ENCODE assay signal across 13 cellular contexts in genomic region chr22:25898707-25899365, GRCh38.
A peak's percentile ranks its signal among the peaks of the same experiment; 100 is the strongest.
DNase-seq lines count a peak whose midpoint lies in the region; ATAC-seq, FAIRE-seq and TF ChIP-seq lines count a peak whose summit lies in the region.
"Had no signal": no experiment of that assay in that cellular context is flagged by ENCODE, and none has a peak within 500 bp of the region (broad histone marks: within the 10 kb centered on the region; RNA-seq: fewer than 3 reads in every experiment).

No MANE protein-coding gene starts in this region.

- POLR2A ChIA-PET in H1 (lab: Charles Lee; ENCODE audit: partially characterized antibody) = no interaction called here

- H4K91ac ChIP-seq in H1 (replicated peaks; ENCODE audit: insufficient read length, low read length) = no peak overlapping the region
- H4K91ac ChIP-seq in mesenchymal stem cell (ENCODE audit: low read length) = no peak overlapping the region

- peaks cover 0 to 15% (median 0%) of the 10 kb centered on the region in 9 donors for H3K4me1 ChIP-seq in heart right ventricle
- no peaks in the 10 kb centered on the region for H3K4me1 ChIP-seq in Loucy (ENCODE audit: insufficient read depth, low read length, poor library complexity, severe bottlenecking)
- H3K4me1 ChIP-seq in H1 (replicated peaks in 1 of 4; ENCODE audit: control insufficient read depth in 3 of 4, insufficient read depth in 4 of 4, low read length in 3 of 4) = 0 out of 7 replicates have a peak, but pooled peaks cover 0 to 4% (median 0%) of the 10 kb centered on the region in 4 experiments
- H3K4me1 ChIP-seq in mesenchymal stem cell (ENCODE audit: control insufficient read depth, insufficient read depth, low read depth, low read length) = no peaks in the 10 kb centered on the region
- H3K4me1 ChIP-seq in ovary (ENCODE audit: insufficient read depth) = no peaks in the 10 kb centered on the region
- H3K4me1 ChIP-seq: psoas muscle had no signal

- H3K23ac ChIP-seq in H1 (ENCODE audit: insufficient read length) (no peak overlapping the region), mesenchymal stem cell (ENCODE audit: low read length in 2 of 2) (no peak overlapping the region)

- H3K4ac ChIP-seq in H1 (replicated peaks; ENCODE audit: insufficient read length, low read depth, low read length) (no peak overlapping the region), mesenchymal stem cell (ENCODE audit: low read depth in 1 of 2, low read length in 2 of 2) (no peak overlapping the region)

- peaks cover under 1% of the 10 kb centered on the region; the same call in 1 of the 2 replicates for H3K23me2 ChIP-seq in H1 (ENCODE audit: low read depth, low read length)

- H3K18ac ChIP-seq in H1 (ENCODE audit: extremely low read depth, low read length) = no peak overlapping the region
- no peak overlapping the region for H3K18ac ChIP-seq in mesenchymal stem cell (ENCODE audit: low read depth in 1 of 2, low read length in 2 of 2)

- H3K56ac ChIP-seq in H1 (replicated peaks; ENCODE audit: insufficient read length, low read depth, low read length) = no peak overlapping the region

- H2BK12ac ChIP-seq in H1 (ENCODE audit: low read depth, low read length) (0 out of 2 replicates have a peak overlapping the region, but pooled peaks have one; percentile 60), mesenchymal stem cell (ENCODE audit: low read length in 2 of 2) (no peak overlapping the region)

- peak in 5 of 9 donors; percentile 15 to 23 (median 20) for TF ChIP-seq CTCF in heart right ventricle (IDR thresholded peaks at IDR 0.05)
- peak; percentile 66 for TF ChIP-seq CTCF in Loucy (conservative IDR thresholded peaks at IDR 0.05; ENCODE audit: low read length)
- TF ChIP-seq CTCF in H1 (IDR thresholded peaks at IDR 0.05; ENCODE audit: control extremely low read depth in 1 of 3, insufficient read depth in 1 of 3, low read depth in 1 of 3, low read length in 3 of 3) = peak; percentile 17 to 76 (median 67)
- TF ChIP-seq CTCF in ovary (IDR thresholded peaks at IDR 0.05) = no peak

- H3K79me2 ChIP-seq in Loucy (ENCODE audit: insufficient read depth, low read length) (no peaks in the 10 kb centered on the region), H1 (ENCODE audit: control insufficient read depth in 1 of 2, insufficient read depth in 2 of 2, low read length in 2 of 2) (no peaks in the 10 kb centered on the region)

- H2AK5ac ChIP-seq in H1 (ENCODE audit: low read depth, low read length) (no peak overlapping the region), mesenchymal stem cell (ENCODE audit: low read length, severe bottlenecking) (no peak overlapping the region)

- no peak for ATAC-seq in heart right ventricle
- no peak for ATAC-seq in Right ventricle myocardium inferior
- ATAC-seq: psoas muscle had no signal

- H3K79me1 ChIP-seq in H1 (ENCODE audit: low read depth, low read length) (no peaks in the 10 kb centered on the region), mesenchymal stem cell (replicated peaks; ENCODE audit: low read length, poor library complexity, severe bottlenecking) (no peaks in the 10 kb centered on the region)

- H2BK20ac ChIP-seq in H1 (ENCODE audit: low read length) = no peak overlapping the region

- H3K9ac ChIP-seq in Loucy (ENCODE audit: low read depth, low read length, poor library complexity, severe bottlenecking) = no peak overlapping the region
- H3K9ac ChIP-seq in H1 (replicated peaks in 1 of 4; ENCODE audit: extremely low read depth in 1 of 4, low read depth in 3 of 4, low read length in 3 of 4) = no peak overlapping the region
- H3K9ac ChIP-seq in mesenchymal stem cell (ENCODE audit: low read length) = no peak overlapping the region

- H4K8ac ChIP-seq in H1 (ENCODE audit: extremely low read depth, insufficient read depth, low read length) (no peak overlapping the region), mesenchymal stem cell (ENCODE audit: low read length) (no peak overlapping the region)

- CTCF ChIA-PET in H1 (lab: Charles Lee; ENCODE audit: partially characterized antibody) = interaction anchor here (0.6 to 1.2 kb wide), 9 partner anchors 14 to 449 kb away, joined by 3 to 6 read pairs (median 3); no protein-coding TSS in a partner anchor

- H3K9me3 ChIP-seq in heart right ventricle (no peaks in the 10 kb centered on the region), Loucy (ENCODE audit: insufficient read depth, low read depth, low read length) (no peaks in the 10 kb centered on the region), H1 (ENCODE audit: insufficient read depth in 2 of 2, low read depth in 1 of 2, low read length in 1 of 2) (no peaks in the 10 kb centered on the region), mesenchymal stem cell (ENCODE audit: control insufficient read depth, low read length) (no peaks in the 10 kb centered on the region), ovary (no peaks in the 10 kb centered on the region)
- H3K9me3 ChIP-seq: psoas muscle had no signal

- DNase-seq in heart right ventricle (no peak), Right ventricle myocardium inferior (ENCODE audit: missing footprints) (no peak), H1 (ENCODE audit: low read depth in 1 of 2, low spot score in 2 of 2) (peak; percentile 17 to 54), urothelium cell line (ENCODE audit: low spot score) (peak; percentile 70), mesenchymal stem cell (no peak), ovary (no peak), cerebellar nuclear complex (lab: John Stamatoyannopoulos, UW) (no peak)
- DNase-seq: CD8-positive, alpha-beta memory T cell; effector CD4-positive, alpha-beta T cell; islet precursor cell; NCI-H1436; psoas muscle had no signal

- H3K27me3 ChIP-seq in heart right ventricle (peaks cover 0 to 6% (median 0%) of the 10 kb centered on the region in 7 donors), Loucy (ENCODE audit: insufficient read depth, low read length, poor library complexity, severe bottlenecking) (no peaks in the 10 kb centered on the region), H1 (replicated peaks in 1 of 4; ENCODE audit: control insufficient read depth in 3 of 4, extremely low read depth in 1 of 4, insufficient read depth in 3 of 4, low read length in 3 of 4) (no peaks in the 10 kb centered on the region), mesenchymal stem cell (ENCODE audit: control insufficient read depth in 1 of 2, insufficient read depth in 1 of 2, low read length in 2 of 2) (peaks cover 0 to 6% of the 10 kb centered on the region in 2 experiments), ovary (no peaks in the 10 kb centered on the region)

- H2BK5ac ChIP-seq in H1 (ENCODE audit: low read depth, low read length) (no peak overlapping the region), mesenchymal stem cell (ENCODE audit: low read depth, low read length, poor library complexity, severe bottlenecking) (no peak overlapping the region)

- H2BK120ac ChIP-seq in H1 (replicated peaks; ENCODE audit: low read depth, low read length) = no peak overlapping the region
- no peak overlapping the region for H2BK120ac ChIP-seq in mesenchymal stem cell (ENCODE audit: low read depth, low read length)

- H2AFZ ChIP-seq in Loucy (ENCODE audit: low read length) (no peak overlapping the region), H1 (ENCODE audit: low read length) (no peak overlapping the region), mesenchymal stem cell (ENCODE audit: low read depth, low read length) (no peak overlapping the region)

- intact Hi-C loops in heart right ventricle (cut with DNase I) = no loop called here
- intact Hi-C loops in Right ventricle myocardium inferior (cut with DNase I) = no loop called here
- intact Hi-C loops in ovary (cut with DNase I) = no loop called here

- peak; percentile 51 to 66 for TF ChIP-seq RAD21 in H1 (IDR thresholded peaks at IDR 0.05 in 1 of 2, conservative IDR thresholded peaks at IDR 0.05 in 1 of 2; ENCODE audit: low read depth in 2 of 2, low read length in 2 of 2)

- no peaks in the 10 kb centered on the region for H3K9me2 ChIP-seq in Loucy (replicated peaks; ENCODE audit: low read depth, low read length)

- no peak for TF ChIP-seq POLR2A in H1 (IDR thresholded peaks at IDR 0.05; ENCODE audit: control extremely low read depth in 1 of 2, low read depth in 2 of 2, low read length in 2 of 2)
- no peak for TF ChIP-seq POLR2A in ovary (IDR thresholded peaks at IDR 0.05)

- H3K4me3 ChIP-seq in heart right ventricle = no peak overlapping the region
- no peak overlapping the region for H3K4me3 ChIP-seq in Loucy (ENCODE audit: low read length, poor library complexity, severe bottlenecking)
- H3K4me3 ChIP-seq in H1 (ENCODE audit: extremely low read depth in 1 of 4, insufficient read depth in 2 of 4, low read depth in 3 of 4, low read length in 4 of 4) = no peak overlapping the region
- H3K4me3 ChIP-seq in mesenchymal stem cell (ENCODE audit: insufficient read depth in 1 of 2, low read depth in 1 of 2, low read length in 2 of 2) = no peak overlapping the region
- no peak overlapping the region for H3K4me3 ChIP-seq in ovary
- H3K4me3 ChIP-seq: psoas muscle had no signal

- no peaks in the 10 kb centered on the region for H3F3A ChIP-seq in Loucy (ENCODE audit: low read depth)

- no peak overlapping the region for H3K4me2 ChIP-seq in Loucy (ENCODE audit: low read depth, low read length, poor library complexity, severe bottlenecking)
- H3K4me2 ChIP-seq in H1 (ENCODE audit: insufficient read depth in 1 of 2, low read depth in 2 of 2, low read length in 2 of 2) = no peak overlapping the region
- H3K4me2 ChIP-seq in mesenchymal stem cell (ENCODE audit: low read length, poor library complexity, severe bottlenecking) = no peak overlapping the region

- no peak for TF ChIP-seq EP300 in H1 (IDR thresholded peaks at IDR 0.05; ENCODE audit: borderline replicate concordance in 1 of 2, low read depth in 2 of 2, low read length in 2 of 2)
- TF ChIP-seq EP300 in ovary (IDR thresholded peaks at IDR 0.05) = no peak

- H4K5ac ChIP-seq in H1 (ENCODE audit: insufficient read length, low read depth, low read length) = no peak overlapping the region

- H3K27ac ChIP-seq in heart right ventricle = peak overlapping the region in 3 of 10 donors; percentile 19 to 39 (median 36)
- no peak overlapping the region for H3K27ac ChIP-seq in H1 (ENCODE audit: low read depth, low read length)
- H3K27ac ChIP-seq in mesenchymal stem cell (ENCODE audit: low read length, poor library complexity, severe bottlenecking) = no peak overlapping the region
- no peak overlapping the region for H3K27ac ChIP-seq in ovary
- H3K27ac ChIP-seq: psoas muscle had no signal

- no peak overlapping the region for H3K14ac ChIP-seq in H1 (ENCODE audit: insufficient read length)
- no peak overlapping the region for H3K14ac ChIP-seq in mesenchymal stem cell (ENCODE audit: low read length in 2 of 2)

- FAIRE-seq in H1 (lab: Jason Lieb, UNC) (peak; percentile 72), urothelium cell line (lab: Jason Lieb, UNC) (peak; percentile 98)

- H3K36me3 ChIP-seq in heart right ventricle = peaks cover 0 to 78% (median 0%) of the 10 kb centered on the region in 9 donors
- no peaks in the 10 kb centered on the region for H3K36me3 ChIP-seq in Loucy (ENCODE audit: insufficient read depth, low read length)
- H3K36me3 ChIP-seq in H1 (ENCODE audit: control insufficient read depth in 2 of 4, insufficient read depth in 4 of 4, low read length in 3 of 4) = no peaks in the 10 kb centered on the region
- no peaks in the 10 kb centered on the region for H3K36me3 ChIP-seq in mesenchymal stem cell (ENCODE audit: control insufficient read depth in 1 of 2, insufficient read depth in 2 of 2, low read depth in 1 of 2, low read length in 2 of 2)
- no peaks in the 10 kb centered on the region for H3K36me3 ChIP-seq in ovary

- H4K20me1 ChIP-seq in Loucy (ENCODE audit: insufficient read depth, low read length, poor library complexity, severe bottlenecking) (no peaks in the 10 kb centered on the region), H1 (replicated peaks in 1 of 2; ENCODE audit: control insufficient read depth in 1 of 2, insufficient read depth in 2 of 2, low read length in 2 of 2) (no peaks in the 10 kb centered on the region)

- 62 to 69% methylated on average over 11 of the region's 11 CpGs for WGBS in heart right ventricle, 2 donors
- WGBS in H1 (ENCODE audit: extremely low coverage in 1 of 2, insufficient coverage in 1 of 2, insufficient read length in 1 of 2, insufficient replicate concordance in 2 of 2, low coverage in 1 of 2, low lambda C conversion rate in 2 of 2, missing lambda C conversion rate in 1 of 2), 2 experiments = 61% methylated on average over 11 of the region's 11 CpGs; no CpG with 5 or more reads in 1 of the 2 experiments
- WGBS in mesenchymal stem cell = 58% methylated on average over 10 of the region's 11 CpGs
- WGBS in ovary, 3 donors = 63 to 66% (median 65%) methylated on average over 11 of the region's 11 CpGs

- H2BK15ac ChIP-seq in H1 (ENCODE audit: low read length) (no peak overlapping the region), mesenchymal stem cell (ENCODE audit: low read depth, poor library complexity, severe bottlenecking) (no peak overlapping the region)

Comparison
In these comparisons a context has a peak if more than half of its experiments do, and no peak if none do; other contexts are left out.
1. DNase-seq: peak in H1 (2 of 2) and urothelium cell line (single experiment); none in heart right ventricle (0 of 2), Right ventricle myocardium inferior (single experiment), mesenchymal stem cell (single experiment), ovary (0 of 5) and cerebellar nuclear complex (0 of 2).
2. CTCF ChIP-seq: peak in heart right ventricle (5 of 9), Loucy (single experiment) and H1 (3 of 3); none in ovary (0 of 3).